Comparison of ENCODE assay signal across 8 cellular contexts in the genomic region with DNA sequence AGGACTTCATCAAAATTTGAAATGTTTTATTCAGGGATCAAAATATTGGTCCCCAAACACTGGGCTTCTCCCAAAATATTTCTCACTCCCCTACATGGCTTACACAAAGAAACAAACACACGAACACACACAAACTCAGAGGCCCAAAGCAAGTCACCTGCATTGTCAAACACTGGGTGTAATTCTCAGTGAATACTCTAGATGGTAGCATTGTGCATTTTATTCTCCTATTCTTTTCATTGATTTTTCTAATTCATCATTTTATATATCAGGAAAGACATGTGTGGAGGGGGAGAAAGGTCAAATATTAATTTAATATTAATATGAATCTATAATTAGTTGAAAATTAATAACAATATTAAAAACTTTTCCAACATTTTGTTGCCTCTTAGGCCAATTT.
DNase-seq lines count a peak whose midpoint lies in the region; ATAC-seq, FAIRE-seq and TF ChIP-seq lines count a peak whose summit lies in the region.

No MANE protein-coding gene starts in this region.

- H3K4me3 ChIP-seq in fibroblast of mammary gland (ENCODE audit: control insufficient read depth, low read depth, low read length) = no peak overlapping the region
- H3K4me3 ChIP-seq in small intestine (ENCODE audit: low read depth in 1 of 2, low read length in 2 of 2) = no peak overlapping the region

- 0 to 56% (median 11%) methylated on average over 1 of the region's 1 CpG for WGBS in small intestine, 3 donors

- ATAC-seq in GM21360 (IDR thresholded peaks at IDR 0.05; ENCODE audit: unreplicated experiment) = no peak

- FAIRE-seq in GM12892 (lab: Jason Lieb, UNC) = peak; percentile 83
- peak; percentile 65 for FAIRE-seq in small intestine (lab: Jason Lieb, UNC)

- H3K9me3 ChIP-seq in small intestine (ENCODE audit: control insufficient read depth, low read depth) = no peaks in the 10 kb centered on the region

- DNase-seq in AG08396 (ENCODE audit: low spot score) (peak; percentile 29), GM12892 (ENCODE audit: insufficient read length) (no peak), OCI-M1 (lab: John Stamatoyannopoulos, UW) (peak; percentile 42), fibroblast of mammary gland (ENCODE audit: low read depth) (peak; percentile 24), small intestine (peak; percentile 14), NCI-H2196 treated with DMSO at 0.1 percent for 48 hours (lab: John Stamatoyannopoulos, UW; ENCODE audit: unreplicated experiment) (no peak), NCI-H1930 (lab: John Stamatoyannopoulos, UW) (no peak)

- H3K36me3 ChIP-seq in small intestine (ENCODE audit: control insufficient read depth in 2 of 2, insufficient read depth in 2 of 2, low read length in 2 of 2) = no peaks in the 10 kb centered on the region

- TF ChIP-seq POLR2A in GM12892 (IDR thresholded peaks at IDR 0.05; ENCODE audit: low read depth, low read length) = no peak

- TF ChIP-seq CTCF in fibroblast of mammary gland (conservative IDR thresholded peaks at IDR 0.05; ENCODE audit: control insufficient read depth, insufficient read depth, low read depth, low read length) = peak; percentile 64

- no peaks in the 10 kb centered on the region for H3K27me3 ChIP-seq in small intestine (ENCODE audit: control insufficient read depth in 2 of 2, insufficient read depth in 2 of 2, low read length in 2 of 2)

- H3K4me1 ChIP-seq in small intestine (ENCODE audit: control insufficient read depth in 2 of 2, insufficient read depth in 1 of 2, low read depth in 1 of 2, low read length in 1 of 2) = no peaks in the 10 kb centered on the region

- no peak overlapping the region for H3K27ac ChIP-seq in small intestine (ENCODE audit: low read depth in 1 of 2, low read length in 1 of 2)

Comparison
In these comparisons a context has a peak if more than half of its experiments do, and no peak if none do; other contexts are left out.
1. DNase-seq: peak in AG08396 (single experiment), OCI-M1 (single experiment), fibroblast of mammary gland (single experiment) and small intestine (single experiment); none in GM12892 (single experiment), NCI-H2196 treated with DMSO at 0.1 percent for 48 hours (single experiment) and NCI-H1930 (0 of 2).